Comparison of ENCODE assay signal across 8 cellular contexts in the genomic region with DNA sequence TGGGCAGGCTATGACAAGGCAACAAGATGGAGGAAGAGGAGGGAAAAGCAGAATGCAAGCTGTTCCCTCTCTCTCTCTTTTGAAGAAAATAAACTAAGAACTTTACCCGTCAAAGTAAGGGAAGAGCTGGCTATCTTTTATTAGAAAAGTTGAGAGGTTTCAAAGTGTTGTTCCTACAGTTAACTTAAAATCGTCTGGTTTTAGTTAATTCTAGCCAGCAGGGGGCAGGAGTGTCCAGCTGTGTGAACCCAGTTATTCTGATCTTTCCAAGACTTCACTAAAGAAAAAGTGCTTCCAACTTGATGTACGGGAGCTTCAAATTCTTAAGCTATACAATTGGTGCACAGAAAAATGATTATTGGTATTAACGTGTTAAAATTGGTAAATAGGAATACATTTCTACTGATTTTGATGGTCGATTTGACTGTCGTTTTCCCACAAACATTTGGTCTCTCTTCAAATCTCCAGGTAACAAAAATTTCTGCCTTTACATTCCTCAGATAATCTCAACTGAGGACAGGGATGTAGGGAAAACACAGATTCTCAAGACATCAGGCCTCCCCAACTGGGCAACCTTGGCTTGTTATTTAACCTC. TPM values are rescaled to one million over a fixed set of nuclear protein-coding genes. Genes with fewer than 3 reads are reported as not detected.
A peak's percentile ranks its signal among the peaks of the same experiment; 100 is the strongest.
DNase-seq lines count a peak whose midpoint lies in the region; ATAC-seq, FAIRE-seq and TF ChIP-seq lines count a peak whose summit lies in the region.

No MANE protein-coding gene starts in this region.

- TF ChIP-seq CTCF in HEK293 (tag by site-specific recombination; IDR thresholded peaks at IDR 0.05) (peak; percentile 47; the same call in 1 of the 2 replicates), Peyer's patch (IDR thresholded peaks at IDR 0.05) (peak; percentile 31 to 78 (median 74))

- H3K36me3 ChIP-seq in HEK293 (ENCODE audit: control insufficient read depth in 2 of 2, insufficient read depth in 1 of 2, low read length in 2 of 2) = no peaks in the 10 kb centered on the region
- no peaks in the 10 kb centered on the region for H3K36me3 ChIP-seq in Peyer's patch
- H3K36me3 ChIP-seq in small intestine (ENCODE audit: control insufficient read depth in 2 of 2, insufficient read depth in 2 of 2, low read length in 2 of 2) = no peaks in the 10 kb centered on the region

- H3K9me3 ChIP-seq in HEK293 (ENCODE audit: control insufficient read depth, insufficient read depth, low read depth, low read length) (no peaks in the 10 kb centered on the region), Peyer's patch (peaks cover 0 to 2% (median 0%) of the 10 kb centered on the region in 4 donors), small intestine (ENCODE audit: control insufficient read depth, low read depth) (no peaks in the 10 kb centered on the region)

- DNase-seq in DMS53 treated with DMSO at 0.1 percent for 48 hours (lab: John Stamatoyannopoulos, UW; ENCODE audit: unreplicated experiment) (peak; percentile 54), Peyer's patch (peak in 2 of 3 donors; percentile 32 to 80), amniotic stem cell (lab: John Stamatoyannopoulos, UW) (peak; percentile 6), hippocampal formation (lab: John Stamatoyannopoulos, UW) (peak; percentile 18 to 77), small intestine (peak; percentile 59)

- FAIRE-seq in small intestine (lab: Jason Lieb, UNC) = no peak

- ATAC-seq in HG03571 (IDR thresholded peaks at IDR 0.05; ENCODE audit: unreplicated experiment) = no peak
- no peak for ATAC-seq in HG02571 (IDR thresholded peaks at IDR 0.05; ENCODE audit: unreplicated experiment)

- CTCF ChIA-PET in HEK293 (lab: Yijun Ruan, JAX) = interaction anchor here (0.6 to 5.5 kb wide), 45 partner anchors 9 to 633 kb away, joined by 3 to 90 read pairs (median 4); partner anchors contain the start of gene MON2

- H3K27me3 ChIP-seq in Peyer's patch = no peaks in the 10 kb centered on the region
- no peaks in the 10 kb centered on the region for H3K27me3 ChIP-seq in small intestine (ENCODE audit: control insufficient read depth in 2 of 2, insufficient read depth in 2 of 2, low read length in 2 of 2)

- H3K4me1 ChIP-seq in HEK293 (ENCODE audit: control insufficient read depth, insufficient read depth, low read length) = no peaks in the 10 kb centered on the region
- H3K4me1 ChIP-seq in Peyer's patch = peaks cover 0 to 14% (median 0%) of the 10 kb centered on the region in 4 donors
- H3K4me1 ChIP-seq in small intestine (ENCODE audit: control insufficient read depth in 2 of 2, insufficient read depth in 1 of 2, low read depth in 1 of 2, low read length in 1 of 2) = no peaks in the 10 kb centered on the region

- POLR2A ChIA-PET in HEK293 (lab: Yijun Ruan, JAX) = no interaction called here

- H3K4me3 ChIP-seq in HEK293 (ENCODE audit: low read depth, low read length) (no peak overlapping the region), Peyer's patch (no peak overlapping the region), small intestine (ENCODE audit: low read depth in 1 of 2, low read length in 2 of 2) (no peak overlapping the region)

- TF ChIP-seq POLR2A in Peyer's patch (IDR thresholded peaks at IDR 0.05) = no peak

- WGBS in small intestine, 3 donors = 10 to 15% (median 12%) methylated on average over 6 of the region's 6 CpGs

- H3K27ac ChIP-seq in HEK293 (ENCODE audit: extremely low read depth, low read depth, low read length) (no peak overlapping the region), Peyer's patch (no peak overlapping the region), small intestine (ENCODE audit: low read depth in 1 of 2, low read length in 1 of 2) (no peak overlapping the region)

TF ChIP-seq in HEK293, 187 proteins besides CTCF, POLR2A, EP300 and RAD21 (continues in another document):
- TF ChIP-seq ZNF660 (tag by site-specific recombination; IDR thresholded peaks at IDR 0.05) = 0 out of 2 replicates have a peak, but pooled peaks have one; percentile 29
- TF ChIP-seq SCRT1 (tag by site-specific recombination; IDR thresholded peaks at IDR 0.05; ENCODE audit: borderline replicate concordance) = no peak
- 0 out of 2 replicates have a peak, but pooled peaks have one; percentile 21 for TF ChIP-seq ZNF501 (tag by site-specific recombination; IDR thresholded peaks at IDR 0.05)
- TF ChIP-seq ZNF19 (tag by site-specific recombination; IDR thresholded peaks at IDR 0.05; ENCODE audit: low read depth) = no peak
- no peak for TF ChIP-seq ZNF404 (tag by site-specific recombination; IDR thresholded peaks at IDR 0.05)
- TF ChIP-seq ZNF488 (tag by site-specific recombination; IDR thresholded peaks at IDR 0.05) = no peak
- TF ChIP-seq ZNF155 (tag by site-specific recombination; IDR thresholded peaks at IDR 0.05) = no peak
- TF ChIP-seq ZNF768 (tag by site-specific recombination; IDR thresholded peaks at IDR 0.05) = no peak
- no peak for TF ChIP-seq ZNF266 (tag by site-specific recombination; IDR thresholded peaks at IDR 0.05; ENCODE audit: low read depth)
- no peak for TF ChIP-seq ZNF221 (tag by site-specific recombination; IDR thresholded peaks at IDR 0.05; ENCODE audit: borderline replicate concordance)
- TF ChIP-seq GFI1B (tag by site-specific recombination; IDR thresholded peaks at IDR 0.05) = no peak
- TF ChIP-seq SP7 (tag by site-specific recombination; IDR thresholded peaks at IDR 0.05) = no peak
- no peak for TF ChIP-seq ZNF518A (tag by site-specific recombination; conservative IDR thresholded peaks at IDR 0.05; ENCODE audit: low read depth)
- no peak for TF ChIP-seq TSHZ1 (tag by site-specific recombination; IDR thresholded peaks at IDR 0.05; ENCODE audit: borderline replicate concordance)
- no peak for TF ChIP-seq ZBTB20 (tag by site-specific recombination; IDR thresholded peaks at IDR 0.05)

RNA-seq across cellular contexts. Expression of gene MON2, which starts 28.4 kb away (rescaled TPM):
- total RNA-seq in Peyer's patch = 100 to 1,000 TPM in 2 of 4 donors, 10 to 100 TPM in 2; 78.6 to 102 (median 97.7) TPM
- 1 to 10 TPM; 7.1 to 9.6 (median 8.9) TPM for polyA plus RNA-seq in small intestine

Comparison
In these comparisons a context has a peak if more than half of its experiments do, and no peak if none do; other contexts are left out.
1. DNase-seq: peak in every context shown above with its lines; median percentile 59 in small intestine; 56 in Peyer's patch; 54 in DMS53 treated with DMSO at 0.1 percent for 48 hours; 48 in hippocampal formation; 6 in amniotic stem cell.